1 cellular context compared by ENCODE assay signal in the genomic region with DNA sequence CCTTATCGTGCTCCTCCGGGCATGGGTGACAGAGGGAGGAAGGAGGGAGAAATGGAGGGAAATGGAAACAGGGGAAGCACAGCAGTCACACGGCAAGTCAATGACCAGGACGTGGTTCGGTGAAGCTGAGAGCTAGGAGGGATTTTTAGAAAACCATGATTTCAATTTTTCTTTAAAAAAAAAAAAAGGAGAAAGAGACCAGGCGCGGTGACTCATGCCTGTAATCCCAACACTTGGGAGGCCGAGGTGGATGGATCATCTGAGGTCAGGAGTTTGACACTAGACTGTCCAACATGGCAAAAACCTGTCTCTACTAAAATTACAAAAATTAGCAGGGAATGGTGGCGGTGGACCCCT.
A peak's percentile ranks its signal among the peaks of the same experiment; 100 is the strongest.
TF ChIP-seq lines count a peak whose summit lies in the region.

No MANE protein-coding gene starts in this region.

TF ChIP-seq in K562, 482 proteins besides CTCF, POLR2A, EP300 and RAD21:
- TF ChIP-seq, protein P1, sequence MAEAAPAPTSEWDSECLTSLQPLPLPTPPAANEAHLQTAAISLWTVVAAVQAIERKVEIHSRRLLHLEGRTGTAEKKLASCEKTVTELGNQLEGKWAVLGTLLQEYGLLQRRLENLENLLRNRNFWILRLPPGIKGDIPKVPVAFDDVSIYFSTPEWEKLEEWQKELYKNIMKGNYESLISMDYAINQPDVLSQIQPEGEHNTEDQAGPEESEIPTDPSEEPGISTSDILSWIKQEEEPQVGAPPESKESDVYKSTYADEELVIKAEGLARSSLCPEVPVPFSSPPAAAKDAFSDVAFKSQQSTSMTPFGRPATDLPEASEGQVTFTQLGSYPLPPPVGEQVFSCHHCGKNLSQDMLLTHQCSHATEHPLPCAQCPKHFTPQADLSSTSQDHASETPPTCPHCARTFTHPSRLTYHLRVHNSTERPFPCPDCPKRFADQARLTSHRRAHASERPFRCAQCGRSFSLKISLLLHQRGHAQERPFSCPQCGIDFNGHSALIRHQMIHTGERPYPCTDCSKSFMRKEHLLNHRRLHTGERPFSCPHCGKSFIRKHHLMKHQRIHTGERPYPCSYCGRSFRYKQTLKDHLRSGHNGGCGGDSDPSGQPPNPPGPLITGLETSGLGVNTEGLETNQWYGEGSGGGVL (CRISPR knock-in tag; IDR thresholded peaks at IDR 0.05), result no peak
- TF ChIP-seq NFIC (IDR thresholded peaks at IDR 0.05) (no peak), ZNF384 (IDR thresholded peaks at IDR 0.05; ENCODE audit: low read depth, low read length) (peak; percentile 74), SIN3A (IDR thresholded peaks at IDR 0.05; ENCODE audit: borderline replicate concordance in 2 of 2, control insufficient read depth in 1 of 2, low read depth in 2 of 2, low read length in 2 of 2) (no peak), JUND (IDR thresholded peaks at IDR 0.05; ENCODE audit: borderline replicate concordance, low read depth, low read length) (peak; percentile 66; the same call in 1 of the 2 replicates), JUND (tag; IDR thresholded peaks at IDR 0.05; ENCODE audit: borderline replicate concordance, low read depth, low read length) (0 out of 3 replicates have a peak, but pooled peaks have one; percentile 8), ZFP30 (CRISPR knock-in tag; IDR thresholded peaks at IDR 0.05; ENCODE audit: borderline replicate concordance) (no peak), TCF3 (CRISPR knock-in tag; IDR thresholded peaks at IDR 0.05) (no peak), YBX1 (IDR thresholded peaks at IDR 0.05) (no peak), ZBTB17 (CRISPR knock-in tag; IDR thresholded peaks at IDR 0.05) (no peak), SMARCE1 (IDR thresholded peaks at IDR 0.05) (peak; percentile 28; the same call in 1 of the 2 replicates), ZNF79 (CRISPR knock-in tag; IDR thresholded peaks at IDR 0.05; ENCODE audit: low read depth) (no peak), FOSL1 (tag; conservative IDR thresholded peaks at IDR 0.05) (peak; percentile 72; the same call in 1 of the 2 replicates), ZNF311 (CRISPR knock-in tag; IDR thresholded peaks at IDR 0.05) (no peak)
- TF ChIP-seq, protein P2, sequence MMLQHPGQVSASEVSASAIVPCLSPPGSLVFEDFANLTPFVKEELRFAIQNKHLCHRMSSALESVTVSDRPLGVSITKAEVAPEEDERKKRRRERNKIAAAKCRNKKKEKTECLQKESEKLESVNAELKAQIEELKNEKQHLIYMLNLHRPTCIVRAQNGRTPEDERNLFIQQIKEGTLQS (IDR thresholded peaks at IDR 0.05), result peak; percentile 73
- TF ChIP-seq, protein P2 (CRISPR knock-in tag; conservative IDR thresholded peaks at IDR 0.05), result no peak
TF ChIP-seq in K562: peak in this region for 5.
